Comparison of ENCODE assay signal across 1 cellular context in the genomic region with DNA sequence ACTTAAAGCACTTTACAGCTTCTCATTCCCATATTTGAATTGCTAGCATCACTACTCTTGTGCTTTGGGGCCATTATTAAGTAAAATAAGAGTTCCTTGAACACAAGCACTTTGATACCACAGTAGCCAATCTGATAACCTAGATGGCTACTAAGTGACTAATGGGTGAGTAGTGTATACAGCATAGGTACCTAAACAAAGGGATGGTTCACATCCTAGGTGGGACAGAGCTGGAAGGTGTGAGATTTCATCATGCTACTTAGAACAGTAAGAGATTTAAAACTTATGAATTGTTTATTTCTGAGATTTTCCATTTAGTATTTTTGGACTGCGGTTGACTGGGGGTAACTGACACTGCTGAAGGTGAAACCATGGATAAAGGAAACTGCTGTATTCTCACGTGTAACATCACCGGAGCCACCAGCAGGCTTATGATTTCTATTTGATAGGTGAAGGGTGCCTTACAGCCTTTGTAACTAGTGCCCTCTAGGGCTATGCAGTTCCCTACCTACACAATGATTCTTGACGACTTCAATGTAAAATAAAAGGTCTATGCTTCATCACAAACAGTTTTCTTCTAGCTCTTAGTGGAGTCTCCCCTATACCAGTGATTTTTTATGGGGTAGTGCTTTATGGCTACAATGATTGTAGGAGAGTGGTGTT.
TF ChIP-seq lines count a peak whose summit lies in the region.

No MANE protein-coding gene starts in this region.

TF ChIP-seq in WTC11, 78 proteins besides CTCF, POLR2A, EP300 and RAD21 (continued from another document):
- TF ChIP-seq ZBTB43 (CRISPR knock-in tag; IDR thresholded peaks at IDR 0.05) (no peak), JUN (CRISPR knock-in tag; IDR thresholded peaks at IDR 0.05) (no peak), ZNF532 (CRISPR knock-in tag; IDR thresholded peaks at IDR 0.05; ENCODE audit: borderline replicate concordance) (no peak), NR2C2 (CRISPR knock-in tag; IDR thresholded peaks at IDR 0.05) (no peak)
